Comparison of ENCODE assay signal across 10 cellular contexts in genomic region chr18:3264362-3264761, GRCh38. TPM values are rescaled to one million over a fixed set of nuclear protein-coding genes. Genes with fewer than 3 reads are reported as not detected.
A peak's percentile ranks its signal among the peaks of the same experiment; 100 is the strongest.
DNase-seq lines count a peak whose midpoint lies in the region; ATAC-seq and TF ChIP-seq lines count a peak whose summit lies in the region.
"Had no signal": no experiment of that assay in that cellular context is flagged by ENCODE, and none has a peak within 500 bp of the region (broad histone marks: within the 10 kb centered on the region; RNA-seq: fewer than 3 reads in every experiment).

No MANE protein-coding gene starts in this region.

- H3K9ac ChIP-seq in BLaER1: 0 out of 2 replicates have a peak overlapping the region, but pooled peaks have one; percentile 98
- H3K9ac ChIP-seq in H9 (ENCODE audit: extremely low read depth, insufficient read length, low read length): no peak overlapping the region

- no peak overlapping the region for H2BK120ac ChIP-seq in H9 (ENCODE audit: low read depth, low read length, poor library complexity, severe bottlenecking)

- no peak overlapping the region for H3K4ac ChIP-seq in H9 (ENCODE audit: low read depth, low read length)

- H2AK5ac ChIP-seq in H9 (ENCODE audit: insufficient read length, low read length): no peak overlapping the region

- peak overlapping the region; percentile 21 for H3K27ac Mint-ChIP-seq in memory B cell
- no peak overlapping the region for H3K27ac Mint-ChIP-seq in H9

- H3K4me2 ChIP-seq in BLaER1 (peak overlapping the region; percentile 82), H9 (ENCODE audit: insufficient read depth, insufficient read length, low read length) (no peak overlapping the region)

- no peak overlapping the region for H2BK20ac ChIP-seq in H9 (ENCODE audit: low read depth, low read length, poor library complexity, severe bottlenecking)

- no peak overlapping the region for H4K8ac ChIP-seq in H9 (replicated peaks; ENCODE audit: insufficient read length, low read depth, low read length)

- TF ChIP-seq CTCF in H9 (conservative IDR thresholded peaks at IDR 0.05): no peak

- H3K18ac ChIP-seq in H9 (ENCODE audit: insufficient read length, low read depth, low read length): no peak overlapping the region

- H3K23ac ChIP-seq in H9 (ENCODE audit: insufficient read length, low read depth, low read length): no peak overlapping the region

- H3K36me3 ChIP-seq in BLaER1: peaks cover 4% of the 10 kb centered on the region; the same call in 1 of the 2 replicates

- no peaks in the 10 kb centered on the region for H3K9me3 ChIP-seq in BLaER1
- no peaks in the 10 kb centered on the region for H3K9me3 ChIP-seq in H9 (ENCODE audit: control insufficient read depth, low read depth, low read length)

- H3K9me3 Mint-ChIP-seq in memory B cell (no peaks in the 10 kb centered on the region), H9 (no peaks in the 10 kb centered on the region; a peak in 2 of 5 replicates)

- H4K91ac ChIP-seq in H9 (ENCODE audit: insufficient read length, low read depth, low read length): no peak overlapping the region

- no peaks in the 10 kb centered on the region for H3K27me3 ChIP-seq in BLaER1
- no peaks in the 10 kb centered on the region for H3K27me3 ChIP-seq in H9 (ENCODE audit: insufficient read depth, low read length)

- no peak overlapping the region for H3K56ac ChIP-seq in H9 (ENCODE audit: insufficient read length, low read depth, low read length)

- no peak overlapping the region for H2BK15ac ChIP-seq in H9 (ENCODE audit: low read depth, low read length)

- H3K79me2 ChIP-seq in H9 (ENCODE audit: insufficient read depth, low read length): peaks cover 55% of the 10 kb centered on the region

- no peak overlapping the region for H3K27ac ChIP-seq in BLaER1
- H3K27ac ChIP-seq in H9 (ENCODE audit: insufficient read length, low read depth, low read length): no peak overlapping the region

- H3K36me3 Mint-ChIP-seq in memory B cell (no peaks in the 10 kb centered on the region), H9 (ENCODE audit: insufficient read depth in 1 of 3, low read depth in 3 of 3) (no peaks in the 10 kb centered on the region)

- H3K27me3 Mint-ChIP-seq in memory B cell (no peaks in the 10 kb centered on the region), H9 (ENCODE audit: low read depth) (no peaks in the 10 kb centered on the region)

- WGBS in H9 (ENCODE audit: extremely low coverage, insufficient read length, low lambda C conversion rate): no CpG with 5 or more reads among the region's 2 CpGs

- no peak overlapping the region for H3K14ac ChIP-seq in H9 (ENCODE audit: insufficient read depth, low read length)

- H3K4me1 Mint-ChIP-seq in memory B cell: peaks cover 55% of the 10 kb centered on the region
- H3K4me1 Mint-ChIP-seq in H9: peaks cover 52 to 54% of the 10 kb centered on the region in 2 experiments

- H4K20me1 ChIP-seq in BLaER1: peaks cover 66% of the 10 kb centered on the region
- no peaks in the 10 kb centered on the region for H4K20me1 ChIP-seq in H9 (ENCODE audit: control insufficient read depth, insufficient read depth, insufficient read length)

- no peak overlapping the region for H3K4me3 Mint-ChIP-seq in memory B cell
- H3K4me3 Mint-ChIP-seq in H9: peak overlapping the region in 1 of 2 experiments; percentile 24; a peak in 1 of 5 replicates

- H3K79me1 ChIP-seq in H9 (ENCODE audit: insufficient read depth, low read depth, low read length, poor library complexity, severe bottlenecking): no peaks in the 10 kb centered on the region

- H4K5ac ChIP-seq in H9 (ENCODE audit: insufficient read length, low read depth, low read length): no peak overlapping the region

- no peak overlapping the region for H3T11ph ChIP-seq in H9 (ENCODE audit: low read length)

- H3K23me2 ChIP-seq in H9 (ENCODE audit: insufficient read length, low read depth, low read length, poor library complexity, severe bottlenecking): peaks cover 4% of the 10 kb centered on the region

- H2AFZ ChIP-seq in H9 (ENCODE audit: low read length): no peak overlapping the region

- DNase-seq in LHCN-M2 (ENCODE audit: low read depth) (peak; percentile 59), amniotic epithelial cell (ENCODE audit: low read depth) (peak; percentile 32), memory B cell (ENCODE audit: low spot score in 2 of 2) (no peak), NCI-H748 treated with DMSO at 0.1 percent for 48 hours (lab: John Stamatoyannopoulos, UW) (no peak), H9 (no peak)
- DNase-seq: activated CD8-positive, alpha-beta memory T cell treated with anti-CD3 and anti-CD28 coated beads for 24 hours; NCI-H510A treated with DMSO at 0.1 percent for 48 hours had no signal

- no peak overlapping the region for H2BK5ac ChIP-seq in H9 (ENCODE audit: insufficient read length, low read length)

- H3K4me1 ChIP-seq in BLaER1 (peaks cover 77% of the 10 kb centered on the region), H9 (ENCODE audit: insufficient read depth, low read length) (peaks cover 6% of the 10 kb centered on the region; the same call in 1 of the 2 replicates)

- ATAC-seq in memory B cell (ENCODE audit: low read depth) (no peak), HG03342 (IDR thresholded peaks at IDR 0.05; ENCODE audit: unreplicated experiment) (no peak), HG03139 (IDR thresholded peaks at IDR 0.05; ENCODE audit: unreplicated experiment) (no peak)

- peak overlapping the region; percentile 92 for H3K4me3 ChIP-seq in BLaER1

- no peak overlapping the region for H2BK12ac ChIP-seq in H9 (ENCODE audit: insufficient read length, low read depth, low read length)

RNA-seq across cellular contexts. Expression of gene MYL12B, which starts 2.4 kb away (rescaled TPM):
- total RNA-seq in LHCN-M2 (2014; rRNA removed) (378 and 399 TPM in 2 replicates), H9 (2021) (166 and 180 TPM in 2 replicates)
- polyA plus RNA-seq in LHCN-M2 (2012): 781 TPM

RNA-seq across cellular contexts. Expression of gene MYL12A, which starts 16.8 kb away (rescaled TPM):
- 648 and 690 TPM in 2 replicates for total RNA-seq in LHCN-M2 (2014; rRNA removed)
- 931 TPM for polyA plus RNA-seq in LHCN-M2 (2012)
- 279 and 284 TPM in 2 replicates for total RNA-seq in H9 (2021)

RNA-seq across cellular contexts. Expression of gene MYOM1, which starts 44.6 kb away (rescaled TPM):
- under 0.01 and 0.06 TPM in 2 replicates for total RNA-seq in LHCN-M2 (2014; rRNA removed)
- 0.23 TPM for polyA plus RNA-seq in LHCN-M2 (2012)
- 0.17 and 0.20 TPM in 2 replicates for total RNA-seq in H9 (2021)

Comparison
In these comparisons a context has a peak if more than half of its experiments do, and no peak if none do; other contexts are left out.
1. DNase-seq: peak in LHCN-M2 (single experiment) and amniotic epithelial cell (single experiment); none in memory B cell (0 of 2), NCI-H748 treated with DMSO at 0.1 percent for 48 hours (single experiment) and H9 (single experiment).